In the genomic region with DNA sequence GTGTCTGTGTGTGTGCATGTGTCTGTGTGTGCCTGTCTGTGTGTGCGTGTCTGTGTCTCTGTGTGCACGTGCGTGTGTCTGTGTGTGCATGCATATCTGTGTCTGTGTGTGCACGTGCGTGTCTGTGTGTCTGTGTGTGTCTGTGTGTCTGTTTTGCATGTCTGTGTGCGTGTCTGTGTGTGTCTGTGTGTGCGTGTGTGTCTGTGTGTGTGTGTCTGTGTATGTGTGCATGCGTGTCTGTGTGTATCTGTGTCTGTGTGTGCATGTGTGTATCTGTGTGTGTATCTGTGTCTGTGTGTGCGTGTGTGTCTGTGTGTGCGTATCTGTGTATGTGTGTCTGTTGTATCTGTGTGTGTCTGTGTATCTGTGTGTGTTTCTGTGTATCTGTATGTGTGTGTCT, we compare ENCODE assay signal across 3 cellular contexts.
A peak's percentile ranks its signal among the peaks of the same experiment; 100 is the strongest.
TF ChIP-seq lines count a peak whose summit lies in the region.

No MANE protein-coding gene starts in this region.

TF ChIP-seq in A549, 52 proteins besides CTCF, POLR2A, EP300 and RAD21:
- TF ChIP-seq EHF (CRISPR knock-in tag; IDR thresholded peaks at IDR 0.05) = no peak
- TF ChIP-seq JUN (IDR thresholded peaks at IDR 0.05) = no peak
- no peak for TF ChIP-seq HOXB5 (CRISPR knock-in tag; IDR thresholded peaks at IDR 0.05)
- TF ChIP-seq ZFP36 (IDR thresholded peaks at IDR 0.05; ENCODE audit: borderline replicate concordance, partially characterized antibody) = no peak

TF ChIP-seq in HEK293, 187 proteins besides CTCF, POLR2A, EP300 and RAD21:
- TF ChIP-seq ZNF549 (tag by site-specific recombination; IDR thresholded peaks at IDR 0.05) (no peak), ZNF571 (tag by site-specific recombination; IDR thresholded peaks at IDR 0.05) (no peak), ZNF366 (tag by site-specific recombination; conservative IDR thresholded peaks at IDR 0.05) (no peak), ZFP41 (tag by site-specific recombination; IDR thresholded peaks at IDR 0.05; ENCODE audit: borderline replicate concordance) (no peak), KLF7 (tag by site-specific recombination; IDR thresholded peaks at IDR 0.05; ENCODE audit: borderline replicate concordance) (no peak), BCL11A (tag by site-specific recombination; IDR thresholded peaks at IDR 0.05; ENCODE audit: low read depth) (no peak), ZNF311 (tag by site-specific recombination; IDR thresholded peaks at IDR 0.05; ENCODE audit: borderline replicate concordance) (0 out of 2 replicates have a peak, but pooled peaks have one; percentile 26)
- TF ChIP-seq, protein P1, sequence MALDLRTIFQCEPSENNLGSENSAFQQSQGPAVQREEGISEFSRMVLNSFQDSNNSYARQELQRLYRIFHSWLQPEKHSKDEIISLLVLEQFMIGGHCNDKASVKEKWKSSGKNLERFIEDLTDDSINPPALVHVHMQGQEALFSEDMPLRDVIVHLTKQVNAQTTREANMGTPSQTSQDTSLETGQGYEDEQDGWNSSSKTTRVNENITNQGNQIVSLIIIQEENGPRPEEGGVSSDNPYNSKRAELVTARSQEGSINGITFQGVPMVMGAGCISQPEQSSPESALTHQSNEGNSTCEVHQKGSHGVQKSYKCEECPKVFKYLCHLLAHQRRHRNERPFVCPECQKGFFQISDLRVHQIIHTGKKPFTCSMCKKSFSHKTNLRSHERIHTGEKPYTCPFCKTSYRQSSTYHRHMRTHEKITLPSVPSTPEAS (tag by site-specific recombination; IDR thresholded peaks at IDR 0.05) = peak; percentile 97

TF ChIP-seq in GM12878, 131 proteins besides CTCF, POLR2A, EP300 and RAD21:
- TF ChIP-seq TAF1 (IDR thresholded peaks at IDR 0.05; ENCODE audit: borderline replicate concordance, low read depth, low read length) = no peak
- TF ChIP-seq, protein P2, sequence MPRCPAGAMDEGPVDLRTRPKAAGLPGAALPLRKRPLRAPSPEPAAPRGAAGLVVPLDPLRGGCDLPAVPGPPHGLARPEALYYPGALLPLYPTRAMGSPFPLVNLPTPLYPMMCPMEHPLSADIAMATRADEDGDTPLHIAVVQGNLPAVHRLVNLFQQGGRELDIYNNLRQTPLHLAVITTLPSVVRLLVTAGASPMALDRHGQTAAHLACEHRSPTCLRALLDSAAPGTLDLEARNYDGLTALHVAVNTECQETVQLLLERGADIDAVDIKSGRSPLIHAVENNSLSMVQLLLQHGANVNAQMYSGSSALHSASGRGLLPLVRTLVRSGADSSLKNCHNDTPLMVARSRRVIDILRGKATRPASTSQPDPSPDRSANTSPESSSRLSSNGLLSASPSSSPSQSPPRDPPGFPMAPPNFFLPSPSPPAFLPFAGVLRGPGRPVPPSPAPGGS (IDR thresholded peaks at IDR 0.05; ENCODE audit: borderline replicate concordance, insufficient read depth, low read depth, low read length, poor library complexity, severe bottlenecking) = peak; percentile 78
